Comparison of ENCODE assay signal across 8 cellular contexts in genomic region chr15:90035095-90035834, GRCh38. TPM values are rescaled to one million over a fixed set of nuclear protein-coding genes. Genes with fewer than 3 reads are reported as not detected.
A peak's percentile ranks its signal among the peaks of the same experiment; 100 is the strongest.
DNase-seq lines count a peak whose midpoint lies in the region; ATAC-seq and TF ChIP-seq lines count a peak whose summit lies in the region.

No MANE protein-coding gene starts in this region.

- H2AFZ ChIP-seq in GM23248 (no peak overlapping the region), PC-9 (no peak overlapping the region)

- peak overlapping the region; percentile 68 to 76 for H3K4me3 Mint-ChIP-seq in effector memory CD8-positive, alpha-beta T cell
- H3K4me3 Mint-ChIP-seq in naive thymus-derived CD4-positive, alpha-beta T cell, result peak overlapping the region in 9 of 10 donors; percentile 11 to 92 (median 68)

- in situ Hi-C loops in GM23248 (cut with MboI), result no loop called here

- DNase-seq in GM23248, result no peak
- DNase-seq in PC-9, result peak; percentile 88 to 90
- DNase-seq in effector memory CD8-positive, alpha-beta T cell, result no peak
- peak in 1 of 9 donors; percentile 19 for DNase-seq in naive thymus-derived CD4-positive, alpha-beta T cell
- no peak for DNase-seq in ecto neural progenitor cell (ENCODE audit: low spot score)
- DNase-seq in T-helper 9 cell, result no peak
- no peak for DNase-seq in central memory CD4-positive, alpha-beta T cell

- H3K9me2 ChIP-seq in GM23248 (ENCODE audit: insufficient read depth), result no peaks in the 10 kb centered on the region
- no peaks in the 10 kb centered on the region for H3K9me2 ChIP-seq in PC-9 (ENCODE audit: insufficient read depth)

- no peak overlapping the region for H3K4me2 ChIP-seq in GM23248 (ENCODE audit: unreplicated experiment)
- H3K4me2 ChIP-seq in PC-9, result peak overlapping the region; percentile 65

- no peaks in the 10 kb centered on the region for H3K36me3 ChIP-seq in GM23248 (ENCODE audit: low read depth)
- H3K36me3 ChIP-seq in PC-9 (ENCODE audit: low read depth), result no peaks in the 10 kb centered on the region
- no peaks in the 10 kb centered on the region for H3K36me3 ChIP-seq in naive thymus-derived CD4-positive, alpha-beta T cell (ENCODE audit: control insufficient read depth in 2 of 3, insufficient read depth in 3 of 3, low read length in 3 of 3)

- intact Hi-C loops in PC-9 (cut with micrococcal nuclease; ENCODE audit: unreplicated experiment), result loop anchor here (1.0 to 2.0 kb wide), 3 partner anchors 30 to 56 kb away; no protein-coding TSS in a partner anchor
- intact Hi-C loops in naive thymus-derived CD4-positive, alpha-beta T cell (cut with micrococcal nuclease), result loop anchor here in 1 of 2 donors (2.0 to 5.0 kb wide), 2 partner anchors 24 to 33 kb away; partner anchors contain the start of gene ZNF710

- 0 out of 2 replicates have a peak overlapping the region, but pooled peaks have one; percentile 46 for H3K27ac ChIP-seq in GM23248
- peak overlapping the region; percentile 88 for H3K27ac ChIP-seq in PC-9
- H3K27ac ChIP-seq in naive thymus-derived CD4-positive, alpha-beta T cell (ENCODE audit: low read depth, low read length), result no peak overlapping the region

- CTCF ChIA-PET in PC-9 (lab: Charles Lee), result interaction anchor here (0.5 to 1.1 kb wide), 3 partner anchors 63 to 494 kb away, joined by 3 to 8 read pairs (median 3); no protein-coding TSS in a partner anchor
- CTCF ChIA-PET in naive thymus-derived CD4-positive, alpha-beta T cell (lab: Charles Lee), result interaction anchor here (0.6 kb wide), 1 partner anchor 24 kb away, joined by 3 read pairs; no protein-coding TSS in a partner anchor

- H3K4me3 ChIP-seq in GM23248 (no peak overlapping the region), PC-9 (no peak overlapping the region; the same call in 1 of the 2 replicates)
- no peak overlapping the region for H3K4me3 ChIP-seq in naive thymus-derived CD4-positive, alpha-beta T cell (ENCODE audit: low read length)

- H3K27ac Mint-ChIP-seq in effector memory CD8-positive, alpha-beta T cell, result peak overlapping the region; percentile 81 to 91
- H3K27ac Mint-ChIP-seq in naive thymus-derived CD4-positive, alpha-beta T cell, result peak overlapping the region in 8 of 9 donors; percentile 24 to 85 (median 76)

- POLR2A ChIA-PET in PC-9 (lab: Charles Lee; ENCODE audit: unreplicated experiment), result interaction anchor here (0.8 kb wide), 1 partner anchor 341 kb away, joined by 11 read pairs; no protein-coding TSS in a partner anchor
- POLR2A ChIA-PET in naive thymus-derived CD4-positive, alpha-beta T cell (lab: Charles Lee), result interaction anchor here (1.0 to 2.2 kb wide), 3 partner anchors 19 to 34 kb away, joined by 6 to 9 read pairs (median 6); partner anchors contain the start of gene ZNF710

- peaks cover 55 to 56% of the 10 kb centered on the region in 2 donors for H3K4me1 Mint-ChIP-seq in effector memory CD8-positive, alpha-beta T cell (ENCODE audit: low read depth in 2 of 2)
- peaks cover 46 to 86% (median 71%) of the 10 kb centered on the region in 7 donors for H3K4me1 Mint-ChIP-seq in naive thymus-derived CD4-positive, alpha-beta T cell

- TF ChIP-seq CTCF in PC-9 (conservative IDR thresholded peaks at IDR 0.05), result no peak

- H3F3A ChIP-seq in GM23248 (ENCODE audit: insufficient read depth) (peaks cover 19% of the 10 kb centered on the region; the same call in 1 of the 2 replicates), PC-9 (ENCODE audit: insufficient read depth, low read depth) (peaks cover 39% of the 10 kb centered on the region)

- H3K9ac ChIP-seq in GM23248, result no peak overlapping the region

- H3K9me3 ChIP-seq in GM23248 (ENCODE audit: low read depth) (no peaks in the 10 kb centered on the region), PC-9 (ENCODE audit: insufficient read depth, low read depth) (no peaks in the 10 kb centered on the region)
- no peaks in the 10 kb centered on the region for H3K9me3 ChIP-seq in naive thymus-derived CD4-positive, alpha-beta T cell (ENCODE audit: control insufficient read depth in 2 of 3, low read length in 3 of 3)

- peaks cover 17% of the 10 kb centered on the region for H3K36me3 Mint-ChIP-seq in effector memory CD8-positive, alpha-beta T cell (ENCODE audit: insufficient read depth)
- H3K36me3 Mint-ChIP-seq in naive thymus-derived CD4-positive, alpha-beta T cell, result peaks cover 0 to 5% (median 0%) of the 10 kb centered on the region in 5 donors

- peak; percentile 13 for ATAC-seq in effector memory CD8-positive, alpha-beta T cell (replicated peaks)
- ATAC-seq in naive thymus-derived CD4-positive, alpha-beta T cell, result peak; percentile 63
- ATAC-seq in HG03439 (IDR thresholded peaks at IDR 0.05; ENCODE audit: unreplicated experiment), result no peak

- H3K4me1 ChIP-seq in GM23248 (ENCODE audit: insufficient read depth) (peaks cover 34% of the 10 kb centered on the region), PC-9 (replicated peaks; ENCODE audit: insufficient read depth) (peaks cover 57% of the 10 kb centered on the region)
- H3K4me1 ChIP-seq in naive thymus-derived CD4-positive, alpha-beta T cell (ENCODE audit: control insufficient read depth in 2 of 2, insufficient read depth in 2 of 2, low read length in 2 of 2), result peaks cover 37 to 39% of the 10 kb centered on the region in 2 donors

- WGBS in GM23248 (ENCODE audit: low coverage in 1 of 2, low lambda C conversion rate in 2 of 2, missing lambda C conversion rate in 2 of 2), 2 experiments, result 91 to 92% methylated on average over 19 of the region's 19 CpGs

- H3K9me3 Mint-ChIP-seq in effector memory CD8-positive, alpha-beta T cell, result no peaks in the 10 kb centered on the region
- H3K9me3 Mint-ChIP-seq in naive thymus-derived CD4-positive, alpha-beta T cell, result peaks cover 0 to 2% (median 0%) of the 10 kb centered on the region in 11 donors

- H3K79me2 ChIP-seq in GM23248 (ENCODE audit: insufficient read depth) (peaks cover 94% of the 10 kb centered on the region), PC-9 (ENCODE audit: low read depth) (peaks cover 61% of the 10 kb centered on the region)

- no peaks in the 10 kb centered on the region for H3K27me3 Mint-ChIP-seq in effector memory CD8-positive, alpha-beta T cell
- no peaks in the 10 kb centered on the region for H3K27me3 Mint-ChIP-seq in naive thymus-derived CD4-positive, alpha-beta T cell

- H4K20me1 ChIP-seq in GM23248 (ENCODE audit: insufficient read depth) (no peaks in the 10 kb centered on the region), PC-9 (ENCODE audit: insufficient read depth) (no peaks in the 10 kb centered on the region)

- BruUV-seq in PC-9 (replicated peaks; lab: Mats Ljungman, UMichigan), result TSS peak; percentile 55

- H3K27me3 ChIP-seq in GM23248 (replicated peaks; ENCODE audit: insufficient read depth) (no peaks in the 10 kb centered on the region), PC-9 (ENCODE audit: insufficient read depth, low read depth) (no peaks in the 10 kb centered on the region)
- H3K27me3 ChIP-seq in naive thymus-derived CD4-positive, alpha-beta T cell (ENCODE audit: control insufficient read depth in 2 of 2, insufficient read depth in 2 of 2, low read length in 2 of 2), result no peaks in the 10 kb centered on the region

RNA-seq across cellular contexts. Expression of gene ZNF710, which starts 34.1 kb away (rescaled TPM):
- total RNA-seq in GM23248 (2014; rRNA removed; shearing (Covaris generic)), result 12.0 and 18.2 TPM in 2 replicates
- 2.8 and 2.9 TPM in 2 replicates for polyA plus RNA-seq in GM23248 (2016; fragmentation: Nextera tagmentation; extraction: Ambion mirVana)
- 23.4 and 25.2 TPM in 2 replicates for total RNA-seq in PC-9 (2021)
- 10 to 100 TPM in 4 of 5 experiments, 1 to 10 TPM in 1; 7.3 to 28.8 (median 21.8) TPM for total RNA-seq in naive thymus-derived CD4-positive, alpha-beta T cell
- 1 to 10 TPM in 1 of 2 donors, under 1 TPM in 1; 0.77 to 2.7 TPM for polyA plus RNA-seq in naive thymus-derived CD4-positive, alpha-beta T cell

Comparison
In these comparisons a context has a peak if more than half of its experiments do, and no peak if none do; other contexts are left out.
1. DNase-seq: peak in PC-9 (2 of 2); none in GM23248 (single experiment), effector memory CD8-positive, alpha-beta T cell (0 of 3), ecto neural progenitor cell (single experiment), T-helper 9 cell (single experiment) and central memory CD4-positive, alpha-beta T cell (single experiment).